ENCODE assay signal across 9 cellular contexts in the genomic region with DNA sequence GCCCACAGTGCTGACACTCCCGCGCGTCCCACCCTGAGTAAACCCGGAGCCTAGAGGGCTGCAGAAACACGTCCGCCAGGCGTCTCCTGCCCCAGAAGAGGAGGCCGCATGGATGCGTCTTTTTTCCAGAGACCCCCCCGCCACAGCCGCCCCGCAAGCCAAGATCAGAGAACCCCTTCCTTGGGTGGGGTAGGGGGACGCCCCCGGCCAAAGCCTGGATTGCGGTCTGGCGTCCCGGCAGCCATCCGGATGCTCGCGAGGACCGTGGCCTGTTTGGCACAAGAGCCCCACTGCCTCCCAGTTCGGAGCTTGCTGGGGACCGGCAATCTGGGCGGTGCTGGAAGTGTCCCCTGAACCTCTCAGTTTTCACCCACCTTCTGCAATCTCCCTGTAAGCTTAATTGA. TPM values are rescaled to one million over a fixed set of nuclear protein-coding genes. Genes with fewer than 3 reads are reported as not detected.
DNase-seq lines count a peak whose midpoint lies in the region; ATAC-seq and TF ChIP-seq lines count a peak whose summit lies in the region.
"Had no signal": no experiment of that assay in that cellular context is flagged by ENCODE, and none has a peak within 500 bp of the region (broad histone marks: within the 10 kb centered on the region; RNA-seq: fewer than 3 reads in every experiment).

No MANE protein-coding gene starts in this region.

- peaks cover 32% of the 10 kb centered on the region for H3K27me3 ChIP-seq in colonic mucosa
- peaks cover 18% of the 10 kb centered on the region for H3K27me3 ChIP-seq in kidney epithelial cell (ENCODE audit: control insufficient read depth, insufficient read depth, low read length)

- H3K4me3 Mint-ChIP-seq in stimulated activated effector memory CD8-positive, alpha-beta T cell treated with anti-CD3 and anti-CD28 coated beads, Interleukin-12 subunit alpha, Interleukin-12 subunit beta, amount 100 ng/mL, for 72 hours: peak overlapping the region; percentile 31
- no peak overlapping the region for H3K4me3 Mint-ChIP-seq in activated T-helper 1 cell treated with anti-CD3 and anti-CD28 coated beads, Interleukin-12 subunit alpha, Interleukin-12 subunit beta, Interleukin-2, Interleukin-4 antibody, amounts not matched to agents 30 ng/mL and 10 ng/mL and 1 ng/mL, durations not matched to agents 14 hours and 24 hours and 36 hours

- intact Hi-C loops in colonic mucosa (cut with DNase I): no loop called here
- intact Hi-C loops in activated T-helper 1 cell treated with anti-CD3 and anti-CD28 coated beads, Interleukin-12 subunit alpha, Interleukin-12 subunit beta, Interleukin-2, Interleukin-4 antibody, amounts not matched to agents 30 ng/mL and 10 ng/mL and 1 ng/mL, durations not matched to agents 14 hours and 24 hours and 36 hours (cut with micrococcal nuclease): no loop called here

- H3K36me3 Mint-ChIP-seq in stimulated activated effector memory CD8-positive, alpha-beta T cell treated with anti-CD3 and anti-CD28 coated beads, Interleukin-12 subunit alpha, Interleukin-12 subunit beta, amount 100 ng/mL, for 72 hours: no peaks in the 10 kb centered on the region
- H3K36me3 Mint-ChIP-seq in activated T-helper 1 cell treated with anti-CD3 and anti-CD28 coated beads, Interleukin-12 subunit alpha, Interleukin-12 subunit beta, Interleukin-2, Interleukin-4 antibody, amounts not matched to agents 30 ng/mL and 10 ng/mL and 1 ng/mL, durations not matched to agents 14 hours and 24 hours and 36 hours (ENCODE audit: low read depth): no peaks in the 10 kb centered on the region

- peak overlapping the region; percentile 40 for H3K4me3 ChIP-seq in colonic mucosa
- H3K4me3 ChIP-seq in kidney epithelial cell (ENCODE audit: low read depth, low read length): peak overlapping the region; percentile 43

- no peaks in the 10 kb centered on the region for H3K9me3 ChIP-seq in colonic mucosa

- no peaks in the 10 kb centered on the region for H3K4me1 ChIP-seq in colonic mucosa

- H3K36me3 ChIP-seq in colonic mucosa (no peaks in the 10 kb centered on the region), kidney epithelial cell (ENCODE audit: control insufficient read depth, insufficient read depth, low read length) (no peaks in the 10 kb centered on the region)

- peaks cover 12% of the 10 kb centered on the region for H3K4me1 Mint-ChIP-seq in stimulated activated effector memory CD8-positive, alpha-beta T cell treated with anti-CD3 and anti-CD28 coated beads, Interleukin-12 subunit alpha, Interleukin-12 subunit beta, amount 100 ng/mL, for 72 hours
- peaks cover 8% of the 10 kb centered on the region for H3K4me1 Mint-ChIP-seq in activated T-helper 1 cell treated with anti-CD3 and anti-CD28 coated beads, Interleukin-12 subunit alpha, Interleukin-12 subunit beta, Interleukin-2, Interleukin-4 antibody, amounts not matched to agents 30 ng/mL and 10 ng/mL and 1 ng/mL, durations not matched to agents 14 hours and 24 hours and 36 hours (ENCODE audit: low read depth)

- H3K9me3 Mint-ChIP-seq in stimulated activated effector memory CD8-positive, alpha-beta T cell treated with anti-CD3 and anti-CD28 coated beads, Interleukin-12 subunit alpha, Interleukin-12 subunit beta, amount 100 ng/mL, for 72 hours: no peaks in the 10 kb centered on the region
- H3K9me3 Mint-ChIP-seq in activated T-helper 1 cell treated with anti-CD3 and anti-CD28 coated beads, Interleukin-12 subunit alpha, Interleukin-12 subunit beta, Interleukin-2, Interleukin-4 antibody, amounts not matched to agents 30 ng/mL and 10 ng/mL and 1 ng/mL, durations not matched to agents 14 hours and 24 hours and 36 hours: no peaks in the 10 kb centered on the region

- TF ChIP-seq CTCF in colonic mucosa (IDR thresholded peaks at IDR 0.05): no peak
- no peak for TF ChIP-seq CTCF in kidney epithelial cell (IDR thresholded peaks at IDR 0.05; ENCODE audit: insufficient read depth, low read length, poor library complexity, severe bottlenecking)
- TF ChIP-seq CTCF in GM10266 (IDR thresholded peaks at IDR 0.05; ENCODE audit: control insufficient read depth, insufficient read depth, low read depth, missing control alignments): no peak

- H3K27me3 Mint-ChIP-seq in activated T-helper 1 cell treated with anti-CD3 and anti-CD28 coated beads, Interleukin-12 subunit alpha, Interleukin-12 subunit beta, Interleukin-2, Interleukin-4 antibody, amounts not matched to agents 30 ng/mL and 10 ng/mL and 1 ng/mL, durations not matched to agents 14 hours and 24 hours and 36 hours (ENCODE audit: insufficient read depth): peaks cover 52% of the 10 kb centered on the region

- no peak overlapping the region for H3K9ac ChIP-seq in colonic mucosa (ENCODE audit: low read depth in 2 of 2, low read length in 2 of 2)

- no peak overlapping the region for H3K27ac Mint-ChIP-seq in stimulated activated effector memory CD8-positive, alpha-beta T cell treated with anti-CD3 and anti-CD28 coated beads, Interleukin-12 subunit alpha, Interleukin-12 subunit beta, amount 100 ng/mL, for 72 hours
- no peak overlapping the region for H3K27ac Mint-ChIP-seq in activated T-helper 1 cell treated with anti-CD3 and anti-CD28 coated beads, Interleukin-12 subunit alpha, Interleukin-12 subunit beta, Interleukin-2, Interleukin-4 antibody, amounts not matched to agents 30 ng/mL and 10 ng/mL and 1 ng/mL, durations not matched to agents 14 hours and 24 hours and 36 hours

- peak; percentile 14 for ATAC-seq in HG02885 (IDR thresholded peaks at IDR 0.05; ENCODE audit: poor library complexity, unreplicated experiment)
- no peak for ATAC-seq in stimulated activated effector memory CD8-positive, alpha-beta T cell treated with anti-CD3 and anti-CD28 coated beads, Interleukin-12 subunit alpha, Interleukin-12 subunit beta, amount 100 ng/mL, for 72 hours
- no peak for ATAC-seq in GM21526 (IDR thresholded peaks at IDR 0.05; ENCODE audit: low FRiP score, unreplicated experiment)

- no peak for DNase-seq in colonic mucosa
- no peak for DNase-seq in kidney epithelial cell (ENCODE audit: low read depth)
- no peak for DNase-seq in stimulated activated effector memory CD8-positive, alpha-beta T cell treated with anti-CD3 and anti-CD28 coated beads, Interleukin-12 subunit alpha, Interleukin-12 subunit beta, amount 100 ng/mL, for 72 hours (ENCODE audit: low spot score in 2 of 2)
- DNase-seq in stimulated activated CD4-positive, alpha-beta T cell treated with anti-CD3 and anti-CD28 coated beads, Interleukin-15, amount 100 ng/mL, for 24 hours: no peak
- DNase-seq in activated T-helper 1 cell treated with anti-CD3 and anti-CD28 coated beads, Interleukin-12 subunit alpha, Interleukin-12 subunit beta, Interleukin-2, Interleukin-4 antibody, amounts not matched to agents 30 ng/mL and 10 ng/mL and 1 ng/mL, durations not matched to agents 14 hours and 24 hours and 36 hours (ENCODE audit: low spot score): no peak
- DNase-seq in GM10266 (ENCODE audit: extremely low spot score): no peak

- H3K27ac ChIP-seq in colonic mucosa: no peak overlapping the region

RNA-seq across cellular contexts. Expression of a gene that starts 1.0 kb away (rescaled TPM):
- total RNA-seq in colonic mucosa (under 1 TPM; 0.57 to 0.64 TPM), kidney epithelial cell (0.14 and 0.25 TPM in 2 replicates)
- not detected in 2 replicates for total RNA-seq in activated T-helper 1 cell treated with anti-CD3 and anti-CD28 coated beads, Interleukin-12 subunit alpha, Interleukin-12 subunit beta, Interleukin-2, Interleukin-4 antibody, amounts not matched to agents 30 ng/mL and 10 ng/mL and 1 ng/mL, durations not matched to agents 14 hours and 24 hours and 36 hours
- total RNA-seq: T-helper 1 cell treated with Interleukin-12 subunit alpha and Interleukin-12 subunit beta and Interleukin-4 antibody, amounts not matched to agents 30 ng/mL and 1 ng/mL, for 36 hours had no signal
